ENCODE assay signal across 10 cellular contexts in genomic region chr12:54412348-54412747, GRCh38. TPM values are rescaled to one million over a fixed set of nuclear protein-coding genes. Genes with fewer than 3 reads are reported as not detected.
A peak's percentile ranks its signal among the peaks of the same experiment; 100 is the strongest.
DNase-seq lines count a peak whose midpoint lies in the region; ATAC-seq and TF ChIP-seq lines count a peak whose summit lies in the region.
"Had no signal": no experiment of that assay in that cellular context is flagged by ENCODE, and none has a peak within 500 bp of the region (broad histone marks: within the 10 kb centered on the region; RNA-seq: fewer than 3 reads in every experiment).

No MANE protein-coding gene starts in this region.

- peak overlapping the region; percentile 78 for H3K56ac ChIP-seq in mesendoderm (ENCODE audit: low read length)

- no peak overlapping the region for H2BK15ac ChIP-seq in mesendoderm (replicated peaks; ENCODE audit: low read depth)

- WGBS in mesendoderm (ENCODE audit: extremely low coverage, insufficient coverage, low lambda C conversion rate) = no CpG with 5 or more reads among the region's 4 CpGs
- 74 to 78% methylated on average over 4 of the region's 4 CpGs for WGBS in thyroid gland, 2 donors

- peak overlapping the region; percentile 81 for H3K23ac ChIP-seq in mesendoderm (ENCODE audit: low read length)

- H4K8ac ChIP-seq in mesendoderm (ENCODE audit: low read depth, low read length) = no peak overlapping the region

- peak overlapping the region; percentile 65 for H2BK5ac ChIP-seq in mesendoderm (ENCODE audit: low read length)

- H3K36me3 ChIP-seq in brain microvascular endothelial cell (replicated peaks) (peaks cover 26% of the 10 kb centered on the region), mesendoderm (ENCODE audit: control insufficient read depth, insufficient read depth, low read length) (peaks cover 15% of the 10 kb centered on the region), thyroid gland (peaks cover 9 to 10% of the 10 kb centered on the region in 2 donors)

- ATAC-seq in GM21723 (IDR thresholded peaks at IDR 0.05; ENCODE audit: unreplicated experiment) = no peak

- CTCF ChIA-PET in activated CD4-positive, alpha-beta T cell treated with anti-CD3 and anti-CD28 coated beads, Interleukin-2, amount 10 ng/mL, durations not matched to agents 7 days and 5 days (lab: Charles Lee) = interaction anchor here (1.1 to 4.6 kb wide), 7 partner anchors 8 to 87 kb away, joined by 3 to 58 read pairs (median 11); no protein-coding TSS in a partner anchor

- peak overlapping the region; percentile 95 for H3K27ac Mint-ChIP-seq in activated CD4-positive, alpha-beta T cell treated with anti-CD3 and anti-CD28 coated beads, Interleukin-2, amount 10 ng/mL, durations not matched to agents 7 days and 5 days
- H3K27ac Mint-ChIP-seq: GM23338 had no signal

- no peak overlapping the region for H4K5ac ChIP-seq in mesendoderm (ENCODE audit: low read length)

- no peaks in the 10 kb centered on the region for H3K27me3 ChIP-seq in brain microvascular endothelial cell (replicated peaks)
- no peaks in the 10 kb centered on the region for H3K27me3 ChIP-seq in mesendoderm (ENCODE audit: insufficient read depth, low read length, poor library complexity)
- H3K27me3 ChIP-seq in thyroid gland = no peaks in the 10 kb centered on the region

- no peak for DNase-seq in activated CD4-positive, alpha-beta T cell treated with anti-CD3 and anti-CD28 coated beads, Interleukin-2, amount 10 ng/mL, durations not matched to agents 7 days and 5 days
- DNase-seq in activated CD4-positive, alpha-beta T cell treated with anti-CD3 and anti-CD28 coated beads for 4 hours = no peak
- no peak for DNase-seq in brain microvascular endothelial cell
- no peak for DNase-seq in mesendoderm
- no peak for DNase-seq in thyroid gland
- DNase-seq in C1 segment of cervical spinal cord (lab: John Stamatoyannopoulos, UW) = no peak
- DNase-seq in cortex of kidney (lab: John Stamatoyannopoulos, UW) = no peak
- DNase-seq: NCI-H2171 had no signal

- peak overlapping the region; percentile 25 for H3K9ac ChIP-seq in mesendoderm (ENCODE audit: low read length)

- no peaks in the 10 kb centered on the region for H3K9me3 Mint-ChIP-seq in activated CD4-positive, alpha-beta T cell treated with anti-CD3 and anti-CD28 coated beads, Interleukin-2, amount 10 ng/mL, durations not matched to agents 7 days and 5 days

- H3K27ac ChIP-seq in brain microvascular endothelial cell = peak overlapping the region; percentile 84
- H3K27ac ChIP-seq in mesendoderm (ENCODE audit: low read depth, low read length) = no peak overlapping the region
- peak overlapping the region in 2 of 3 donors; percentile 58 to 66 for H3K27ac ChIP-seq in thyroid gland

- intact Hi-C loops in thyroid gland (cut with DNase I) = no loop called here

- H3K4me3 Mint-ChIP-seq in activated CD4-positive, alpha-beta T cell treated with anti-CD3 and anti-CD28 coated beads, Interleukin-2, amount 10 ng/mL, durations not matched to agents 7 days and 5 days = peak overlapping the region; percentile 78
- H3K4me3 Mint-ChIP-seq: GM23338 had no signal

- H3K4me3 ChIP-seq in brain microvascular endothelial cell (ENCODE audit: low read depth, low read length) = no peak overlapping the region
- H3K4me3 ChIP-seq in mesendoderm (ENCODE audit: low read length) = no peak overlapping the region
- no peak overlapping the region for H3K4me3 ChIP-seq in thyroid gland (replicated peaks in 1 of 3)
- H3K4me3 ChIP-seq: GM23338 had no signal

- H3K27me3 Mint-ChIP-seq in activated CD4-positive, alpha-beta T cell treated with anti-CD3 and anti-CD28 coated beads, Interleukin-2, amount 10 ng/mL, durations not matched to agents 7 days and 5 days = no peaks in the 10 kb centered on the region

- peaks cover 58% of the 10 kb centered on the region for H3K79me2 ChIP-seq in mesendoderm (ENCODE audit: control insufficient read depth, insufficient read depth, low read length)

- no peak overlapping the region for H3K18ac ChIP-seq in mesendoderm (ENCODE audit: low read length)

- no peaks in the 10 kb centered on the region for H3K9me3 ChIP-seq in thyroid gland

- no peak for TF ChIP-seq POLR2A in thyroid gland (IDR thresholded peaks at IDR 0.05)

- in situ Hi-C loops in brain microvascular endothelial cell (cut with HindIII; ENCODE audit: low pct_ligation_motif_present, low sequenced_read_pairs) = no loop called here

- peaks cover 27% of the 10 kb centered on the region for H3K36me3 Mint-ChIP-seq in activated CD4-positive, alpha-beta T cell treated with anti-CD3 and anti-CD28 coated beads, Interleukin-2, amount 10 ng/mL, durations not matched to agents 7 days and 5 days (ENCODE audit: low read depth)

- H3K79me1 ChIP-seq in mesendoderm (ENCODE audit: low read length) = peaks cover 42% of the 10 kb centered on the region

- H3K4ac ChIP-seq in mesendoderm (ENCODE audit: low read depth, low read length) = no peak overlapping the region

- H3K4me2 ChIP-seq in mesendoderm (ENCODE audit: low read length) = no peak overlapping the region
- H3K4me2 ChIP-seq: GM23338 had no signal

- H3K4me1 ChIP-seq in mesendoderm (ENCODE audit: control insufficient read depth, low read depth, low read length) (peaks cover 29% of the 10 kb centered on the region), thyroid gland (peaks cover 0 to 57% of the 10 kb centered on the region in 2 donors)

- H3K4me1 Mint-ChIP-seq in activated CD4-positive, alpha-beta T cell treated with anti-CD3 and anti-CD28 coated beads, Interleukin-2, amount 10 ng/mL, durations not matched to agents 7 days and 5 days = peaks cover 71% of the 10 kb centered on the region

- no peak overlapping the region for H2BK120ac ChIP-seq in mesendoderm (ENCODE audit: low read depth, low read length)

- TF ChIP-seq CTCF in brain microvascular endothelial cell (IDR thresholded peaks at IDR 0.05; ENCODE audit: low read depth, low read length, missing control alignments) (no peak), thyroid gland (IDR thresholded peaks at IDR 0.05) (no peak)

- POLR2A ChIA-PET in activated CD4-positive, alpha-beta T cell treated with anti-CD3 and anti-CD28 coated beads, Interleukin-2, amount 10 ng/mL, durations not matched to agents 7 days and 5 days (lab: Charles Lee) = interaction anchor here (0.6 kb wide), 2 partner anchors 61 to 174 kb away, joined by 3 read pairs; partner anchors contain the start of gene GTSF1

- H2AK5ac ChIP-seq in mesendoderm (ENCODE audit: low read length) = no peak overlapping the region

RNA-seq across cellular contexts. Expression of gene ITGA5, which starts 6.7 kb away (rescaled TPM):
- total RNA-seq in activated CD4-positive, alpha-beta T cell treated with anti-CD3 and anti-CD28 coated beads, Interleukin-2, amount 10 ng/mL, durations not matched to agents 7 days and 5 days = 10 to 100 TPM; 83.5 to 88.7 TPM
- polyA plus RNA-seq in mesendoderm (2013, experiment 1 of 2) = 39.8 TPM
- polyA plus RNA-seq in mesendoderm (2013, experiment 2 of 2) = 35.6 TPM
- 10 to 100 TPM; 40.3 to 64.5 (median 51.6) TPM for total RNA-seq in thyroid gland

RNA-seq across cellular contexts. Expression of gene ZNF385A, which starts 27.8 kb away (rescaled TPM):
- 1 to 10 TPM in 1 of 2 experiments, under 1 TPM in 1; 0.48 to 1.3 TPM for total RNA-seq in activated CD4-positive, alpha-beta T cell treated with anti-CD3 and anti-CD28 coated beads, Interleukin-2, amount 10 ng/mL, durations not matched to agents 7 days and 5 days
- 6.6 TPM for polyA plus RNA-seq in mesendoderm (2013, experiment 1 of 2)
- polyA plus RNA-seq in mesendoderm (2013, experiment 2 of 2) = 6.0 TPM
- 10 to 100 TPM; 24.2 to 38.9 (median 29.3) TPM for total RNA-seq in thyroid gland

RNA-seq across cellular contexts. Expression of gene GPR84, which starts 48.1 kb away (rescaled TPM):
- total RNA-seq in activated CD4-positive, alpha-beta T cell treated with anti-CD3 and anti-CD28 coated beads, Interleukin-2, amount 10 ng/mL, durations not matched to agents 7 days and 5 days = under 1 TPM; 0.15 to 0.33 TPM
- polyA plus RNA-seq in mesendoderm (2013, experiment 1 of 2) = not detected
- polyA plus RNA-seq in mesendoderm (2013, experiment 2 of 2) = not detected
- under 1 TPM in 2 of 4 donors, not detected in 2; 0.39 to 0.40 TPM for total RNA-seq in thyroid gland
- total RNA-seq: GM23338 had no signal
- polyA plus RNA-seq: GM23338 had no signal

Comparison
In these comparisons a context has a peak if more than half of its experiments do, and no peak if none do; other contexts are left out.
1. RNA of gene ZNF385A, which starts 27.8 kb away (total RNA-seq): 24.2 to 38.9 TPM in thyroid gland; 0.48 to 1.3 TPM in activated CD4-positive, alpha-beta T cell treated with anti-CD3 and anti-CD28 coated beads, Interleukin-2, amount 10 ng/mL, durations not matched to agents 7 days and 5 days; every median in the first group is over 10 times any median in the second.